In the genomic region with DNA sequence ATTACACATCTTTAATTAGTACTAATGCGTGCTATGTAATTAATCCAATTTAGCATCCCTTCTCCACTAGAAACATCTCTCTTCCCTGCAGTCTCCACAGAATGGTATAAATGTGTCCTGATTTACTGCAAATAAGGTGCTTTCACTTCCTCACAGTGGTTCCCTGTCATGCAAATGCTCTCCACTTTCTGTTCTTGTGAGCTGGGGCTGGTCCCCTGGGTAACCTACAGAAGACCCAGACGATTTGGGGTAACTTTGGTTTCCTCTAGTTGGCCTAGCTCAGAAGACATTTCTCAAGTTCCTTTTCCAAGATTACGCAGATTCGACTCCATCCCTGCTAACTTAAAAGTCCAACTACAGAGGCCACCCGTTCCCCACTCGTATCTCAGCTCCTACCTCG, we compare ENCODE assay signal across 13 cellular contexts. TPM values are rescaled to one million over a fixed set of nuclear protein-coding genes. Genes with fewer than 3 reads are reported as not detected.
DNase-seq lines count a peak whose midpoint lies in the region; ATAC-seq, FAIRE-seq and TF ChIP-seq lines count a peak whose summit lies in the region.
"Had no signal": no experiment of that assay in that cellular context is flagged by ENCODE, and none has a peak within 500 bp of the region (broad histone marks: within the 10 kb centered on the region; RNA-seq: fewer than 3 reads in every experiment).

No MANE protein-coding gene starts in this region.

- DNase-seq in GM18507 (ENCODE audit: extremely low spot score, insufficient read length, low read depth): peak; percentile 28
- no peak for DNase-seq in hepatocyte (ENCODE audit: low spot score)
- DNase-seq in NCI-H82 (lab: John Stamatoyannopoulos, UW): no peak
- no peak for DNase-seq in CD8-positive, alpha-beta memory T cell
- no peak for DNase-seq in T1000 (lab: John Stamatoyannopoulos, UW)
- no peak for DNase-seq in omental fat pad (ENCODE audit: low spot score)
- DNase-seq: activated T-cell treated with anti-CD3 and anti-CD28 coated beads, Interleukin-2, amount 50 U/mL, for 72 hours; immature natural killer cell; SHP77 had no signal

- no peaks in the 10 kb centered on the region for H3K4me1 Mint-ChIP-seq in CD8-positive, alpha-beta memory T cell
- H3K4me1 Mint-ChIP-seq: immature natural killer cell had no signal

- H3K4me3 Mint-ChIP-seq in CD8-positive, alpha-beta memory T cell: no peak overlapping the region
- H3K4me3 Mint-ChIP-seq: activated T-cell treated with anti-CD3 and anti-CD28 coated beads, Interleukin-2, amount 50 U/mL, for 72 hours; dendritic cell treated with granulocyte-macrophage colony-stimulating factor and Interleukin-4, amounts not matched to agents 40 ng/mL and 50 ng/mL, for 4 days; immature natural killer cell had no signal

- no peak overlapping the region for H3K4me3 ChIP-seq in hepatocyte
- no peak overlapping the region for H3K4me3 ChIP-seq in CD8-positive, alpha-beta memory T cell (ENCODE audit: low read length)
- H3K4me3 ChIP-seq: right atrium auricular region had no signal

- FAIRE-seq in GM18507 (lab: Jason Lieb, UNC): peak; percentile 98

- H3K27ac ChIP-seq in hepatocyte: peak overlapping the region; percentile 59
- no peak overlapping the region for H3K27ac ChIP-seq in CD8-positive, alpha-beta memory T cell (ENCODE audit: low read depth, low read length)
- H3K27ac ChIP-seq: right atrium auricular region had no signal

- no peaks in the 10 kb centered on the region for H3K36me3 Mint-ChIP-seq in CD8-positive, alpha-beta memory T cell
- H3K36me3 Mint-ChIP-seq: immature natural killer cell had no signal

- H2AFZ ChIP-seq in hepatocyte: no peak overlapping the region

- peaks cover 23% of the 10 kb centered on the region for H3K4me1 ChIP-seq in hepatocyte (ENCODE audit: insufficient read depth)
- H3K4me1 ChIP-seq in CD8-positive, alpha-beta memory T cell (ENCODE audit: insufficient read depth, low read length): no peaks in the 10 kb centered on the region
- H3K4me1 ChIP-seq: right atrium auricular region had no signal

- no peak overlapping the region for H3K27ac Mint-ChIP-seq in CD8-positive, alpha-beta memory T cell
- H3K27ac Mint-ChIP-seq: activated T-cell treated with anti-CD3 and anti-CD28 coated beads, Interleukin-2, amount 50 U/mL, for 72 hours; dendritic cell treated with granulocyte-macrophage colony-stimulating factor and Interleukin-4, amounts not matched to agents 40 ng/mL and 50 ng/mL, for 4 days; immature natural killer cell had no signal

- H3K27me3 Mint-ChIP-seq in CD8-positive, alpha-beta memory T cell: peaks cover 8 to 21% of the 10 kb centered on the region in 2 donors

- WGBS in hepatocyte (ENCODE audit: low lambda C conversion rate, missing lambda C conversion rate): 73% methylated on average over 7 of the region's 7 CpGs

- H3K36me3 ChIP-seq in hepatocyte (replicated peaks; ENCODE audit: insufficient read depth, low read depth): no peaks in the 10 kb centered on the region
- H3K36me3 ChIP-seq in CD8-positive, alpha-beta memory T cell (ENCODE audit: insufficient read depth, low read length): no peaks in the 10 kb centered on the region
- H3K36me3 ChIP-seq: right atrium auricular region had no signal

- no peaks in the 10 kb centered on the region for H4K20me1 ChIP-seq in hepatocyte (ENCODE audit: insufficient read depth, poor library complexity, severe bottlenecking)

- POLR2A ChIA-PET in CD8-positive, alpha-beta memory T cell (lab: Charles Lee): no interaction called here

- ATAC-seq in GM21529 (IDR thresholded peaks at IDR 0.05; ENCODE audit: unreplicated experiment): peak; percentile 99
- peak; percentile 100 for ATAC-seq in HG03342 (IDR thresholded peaks at IDR 0.05; ENCODE audit: unreplicated experiment)
- no peak for ATAC-seq in omental fat pad (ENCODE audit: low FRiP score)
- ATAC-seq: activated T-cell treated with anti-CD3 and anti-CD28 coated beads, Interleukin-2, amount 50 U/mL, for 72 hours had no signal

- peaks cover 0 to 8% (median 4%) of the 10 kb centered on the region in 5 donors for H3K9me3 Mint-ChIP-seq in CD8-positive, alpha-beta memory T cell

- H3K27me3 ChIP-seq in hepatocyte: no peaks in the 10 kb centered on the region
- H3K27me3 ChIP-seq in CD8-positive, alpha-beta memory T cell (ENCODE audit: insufficient read depth, low read length, poor library complexity, severe bottlenecking): no peaks in the 10 kb centered on the region
- H3K27me3 ChIP-seq: right atrium auricular region had no signal

- CTCF ChIA-PET in CD8-positive, alpha-beta memory T cell (lab: Charles Lee): no interaction called here

- H3K4me2 ChIP-seq in hepatocyte: peak overlapping the region; percentile 8

- H3K9me2 ChIP-seq in hepatocyte (replicated peaks; ENCODE audit: insufficient read depth): no peaks in the 10 kb centered on the region

- no peaks in the 10 kb centered on the region for H3K79me2 ChIP-seq in hepatocyte

- TF ChIP-seq CTCF in hepatocyte (IDR thresholded peaks at IDR 0.05; ENCODE audit: poor library complexity) (no peak), omental fat pad (IDR thresholded peaks at IDR 0.05) (no peak)

- no peaks in the 10 kb centered on the region for H3K9me3 ChIP-seq in hepatocyte (ENCODE audit: low read depth)
- no peaks in the 10 kb centered on the region for H3K9me3 ChIP-seq in CD8-positive, alpha-beta memory T cell (ENCODE audit: low read length)

RNA-seq across cellular contexts. Expression of a gene that starts 29.0 kb away (rescaled TPM):
- 139 and 140 TPM in 2 replicates for total RNA-seq in hepatocyte
- 104 and 122 TPM in 2 replicates for polyA plus RNA-seq in hepatocyte
- total RNA-seq in CD8-positive, alpha-beta memory T cell: 1 to 10 TPM; 3.0 to 4.1 TPM
- 1.4 TPM for polyA plus RNA-seq in CD8-positive, alpha-beta memory T cell
- total RNA-seq in omental fat pad: 10 to 100 TPM; 16.2 to 63.0 (median 30.4) TPM
